In the genomic region with DNA sequence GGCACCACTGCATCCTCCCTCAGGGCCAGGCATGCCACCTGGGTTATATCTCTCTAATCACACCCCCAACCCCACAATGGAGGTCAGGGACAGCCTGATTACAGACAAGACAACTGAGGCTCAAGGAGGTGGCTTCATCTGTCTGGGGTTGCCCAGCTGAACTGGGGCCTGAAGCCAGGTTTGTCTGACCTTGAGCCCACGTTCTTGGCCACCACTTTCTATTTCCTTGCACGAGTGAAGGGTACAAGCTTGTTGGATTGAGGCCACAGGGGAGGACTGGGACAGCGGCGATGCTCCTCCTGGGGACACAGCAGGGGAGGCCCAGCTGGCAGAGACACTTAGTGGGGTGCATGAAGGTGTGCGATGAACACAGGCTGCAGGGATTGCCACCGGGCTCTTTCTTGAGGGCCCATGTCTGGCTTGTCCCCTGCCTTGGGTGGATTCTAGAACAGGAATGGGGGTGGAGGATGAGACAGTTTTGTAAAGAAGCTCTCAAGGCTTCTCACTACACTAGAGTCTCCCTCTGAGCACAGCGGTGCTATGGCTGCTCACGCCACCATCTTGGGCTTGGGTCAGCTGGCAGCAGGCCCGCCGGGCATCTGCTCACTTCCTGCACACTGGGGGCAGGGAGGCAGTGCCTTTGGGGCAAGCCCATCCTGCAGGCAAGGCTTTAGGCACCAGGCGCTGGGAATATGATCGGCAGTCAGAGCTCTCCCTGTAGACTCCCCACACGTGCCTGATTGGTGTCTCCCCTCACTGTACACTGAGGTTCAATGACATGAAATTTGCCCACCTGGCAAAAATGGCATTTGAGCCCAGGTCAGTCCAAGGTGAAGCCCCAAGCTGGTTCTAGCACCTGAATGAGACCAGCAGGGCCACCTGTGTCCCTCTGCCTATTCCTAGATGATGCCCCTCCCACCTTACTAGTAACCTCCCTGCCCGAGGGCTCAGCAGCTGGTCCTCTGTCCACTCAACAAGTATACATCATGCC, we compare ENCODE assay signal across 19 cellular contexts. TPM values are rescaled to one million over a fixed set of nuclear protein-coding genes. Genes with fewer than 3 reads are reported as not detected.
"Had no signal": no experiment of that assay in that cellular context is flagged by ENCODE, and none has a peak within 500 bp of the region (broad histone marks: within the 10 kb centered on the region; RNA-seq: fewer than 3 reads in every experiment).

No MANE protein-coding gene starts in this region.

- H3K9me3 Mint-ChIP-seq: activated T-helper 17 cell treated with anti-CD3 and anti-CD28 coated beads, Interleukin-2, amount 50 U/mL, for 72 hours; immature natural killer cell had no signal

- H3K27ac ChIP-seq: esophagus squamous epithelium, spleen, transverse colon had no signal

- ATAC-seq: activated naive CD4-positive, alpha-beta T cell treated with anti-CD3 and anti-CD28 coated beads, Interleukin-2, amount 50 U/mL, for 72 hours; activated T-helper 17 cell treated with anti-CD3 and anti-CD28 coated beads, Interleukin-2, amount 50 U/mL, for 72 hours; left cardiac atrium; naive thymus-derived CD4-positive, alpha-beta T cell; sciatic nerve; WTC11 had no signal

- H3K27me3 ChIP-seq: esophagus squamous epithelium, spleen, transverse colon had no signal

- H3K27me3 Mint-ChIP-seq: activated CD4-positive, alpha-beta T cell treated with anti-CD3 and anti-CD28 coated beads, Interleukin-2, amount 10 ng/mL, durations not matched to agents 24 days and 14 days; activated T-helper 17 cell treated with anti-CD3 and anti-CD28 coated beads, Interleukin-2, amount 50 U/mL, for 72 hours; naive thymus-derived CD4-positive, alpha-beta T cell; progenitor cell of endocrine pancreas had no signal

- H3K9me3 ChIP-seq: esophagus squamous epithelium, spleen, transverse colon had no signal

- H3K27ac Mint-ChIP-seq: activated CD4-positive, alpha-beta T cell treated with anti-CD3 and anti-CD28 coated beads, Interleukin-2, amount 10 ng/mL, durations not matched to agents 24 days and 14 days; activated naive CD4-positive, alpha-beta T cell treated with anti-CD3 and anti-CD28 coated beads, Interleukin-2, amount 50 U/mL, for 72 hours; activated T-helper 17 cell treated with anti-CD3 and anti-CD28 coated beads, Interleukin-2, amount 50 U/mL, for 72 hours; progenitor cell of endocrine pancreas; WTC11 had no signal

- H3K4me1 Mint-ChIP-seq: activated T-helper 17 cell treated with anti-CD3 and anti-CD28 coated beads, Interleukin-2, amount 50 U/mL, for 72 hours had no signal

- H3K4me3 Mint-ChIP-seq: activated CD4-positive, alpha-beta T cell treated with anti-CD3 and anti-CD28 coated beads, Interleukin-2, amount 10 ng/mL, durations not matched to agents 24 days and 14 days; activated T-helper 17 cell treated with anti-CD3 and anti-CD28 coated beads, Interleukin-2, amount 50 U/mL, for 72 hours; immature natural killer cell; naive thymus-derived CD4-positive, alpha-beta T cell; WTC11 had no signal

- H3K36me3 ChIP-seq: esophagus squamous epithelium, spleen, transverse colon had no signal

- H3K36me3 Mint-ChIP-seq: immature natural killer cell had no signal

- H3K4me3 ChIP-seq: esophagus squamous epithelium, lung, spleen, transverse colon had no signal

- DNase-seq: activated CD4-positive, alpha-beta T cell treated with anti-CD3 and anti-CD28 coated beads, Interleukin-2, amount 10 ng/mL, durations not matched to agents 24 days and 14 days; anterior cingulate cortex; esophagus squamous epithelium; foreskin fibroblast; immature natural killer cell; left cardiac atrium; naive thymus-derived CD4-positive, alpha-beta T cell; spleen; stimulated activated CD4-positive, alpha-beta T cell treated with anti-CD3 and anti-CD28 coated beads, Interleukin-1b, Interleukin-23, amount 100 ng/mL, for 48 hours; stimulated activated naive CD4-positive, alpha-beta T cell; substantia nigra; transverse colon had no signal

- FAIRE-seq: bronchial epithelial cell had no signal

RNA-seq across cellular contexts. Expression of a gene that starts 52.0 kb away (rescaled TPM):
- total RNA-seq: activated CD4-positive, alpha-beta T cell treated with anti-CD3 and anti-CD28 coated beads, Interleukin-2, amount 10 ng/mL, durations not matched to agents 24 days and 14 days; bronchial epithelial cell; left cardiac atrium; progenitor cell of endocrine pancreas; spleen; transverse colon had no signal
- polyA plus RNA-seq: immature natural killer cell; naive thymus-derived CD4-positive, alpha-beta T cell had no signal
